In the genomic region with DNA sequence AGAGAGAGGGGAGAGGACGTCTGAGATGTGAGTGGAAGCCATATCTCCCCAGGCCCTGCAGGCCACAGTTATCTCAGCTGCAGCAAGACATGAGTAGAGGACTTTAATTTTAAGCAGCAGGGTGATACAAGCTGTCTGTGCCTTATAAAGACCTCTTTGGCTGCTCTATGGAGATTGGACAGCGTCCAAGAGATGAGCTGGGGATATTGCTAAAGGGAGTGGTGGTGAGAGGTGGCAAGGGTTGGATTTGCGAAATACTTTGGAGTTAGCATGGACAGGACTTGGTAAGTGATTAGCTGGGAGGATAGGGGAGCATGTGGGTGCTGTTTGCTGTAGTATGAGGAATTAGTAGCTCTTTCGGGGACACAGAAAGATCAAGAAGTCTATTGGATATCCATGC, we compare ENCODE assay signal across 23 cellular contexts.
DNase-seq lines count a peak whose midpoint lies in the region; ATAC-seq and TF ChIP-seq lines count a peak whose summit lies in the region.
"Had no signal": no experiment of that assay in that cellular context is flagged by ENCODE, and none has a peak within 500 bp of the region (broad histone marks: within the 10 kb centered on the region; RNA-seq: fewer than 3 reads in every experiment).

No MANE protein-coding gene starts in this region.

- H3K27me3 ChIP-seq in right cardiac atrium (ENCODE audit: control insufficient read depth, insufficient read depth) = no peaks in the 10 kb centered on the region
- H3K27me3 ChIP-seq: pancreas, upper lobe of right lung had no signal

- DNase-seq in EL (peak; percentile 22), NB4 (ENCODE audit: low read depth) (peak; percentile 0), choroid plexus epithelial cell (ENCODE audit: low read depth) (peak; percentile 10), right cardiac atrium (no peak), head of caudate nucleus (no peak), type B pancreatic cell (ENCODE audit: extremely low spot score, unreplicated experiment) (no peak)
- DNase-seq: activated CD4-positive, alpha-beta T cell treated with anti-CD3 and anti-CD28 coated beads for 48 hours; activated naive CD4-positive, alpha-beta T cell treated with anti-CD3 and anti-CD28 coated beads, Interleukin-2, amount 10 ng/mL, durations not matched to agents 7 days and 5 days; activated T-cell treated with anti-CD3 and anti-CD28 coated beads, Interleukin-2, amount 50 U/mL, for 72 hours; effector memory CD8-positive, alpha-beta T cell; midbrain; NCI-H187 treated with DMSO at 0.1 percent for 48 hours; NCI-H226; NCI-H748 treated with DMSO at 0.1 percent for 48 hours; pancreas; PC-3; SIG-M5; upper lobe of right lung had no signal

- no peak overlapping the region for H3K4me3 Mint-ChIP-seq in type B pancreatic cell
- H3K4me3 Mint-ChIP-seq: activated naive CD4-positive, alpha-beta T cell treated with anti-CD3 and anti-CD28 coated beads, Interleukin-2, amount 10 ng/mL, durations not matched to agents 7 days and 5 days; activated T-cell treated with anti-CD3 and anti-CD28 coated beads, Interleukin-2, amount 50 U/mL, for 72 hours; CD14-positive monocyte; effector memory CD8-positive, alpha-beta T cell; nephron had no signal

- H3K4me1 Mint-ChIP-seq in type B pancreatic cell (ENCODE audit: unreplicated experiment) = peaks cover 5% of the 10 kb centered on the region
- H3K4me1 Mint-ChIP-seq: activated naive CD4-positive, alpha-beta T cell treated with anti-CD3 and anti-CD28 coated beads, Interleukin-2, amount 10 ng/mL, durations not matched to agents 7 days and 5 days had no signal

- H3K36me3 Mint-ChIP-seq in type B pancreatic cell = no peaks in the 10 kb centered on the region
- H3K36me3 Mint-ChIP-seq: activated naive CD4-positive, alpha-beta T cell treated with anti-CD3 and anti-CD28 coated beads, Interleukin-2, amount 10 ng/mL, durations not matched to agents 7 days and 5 days; CD14-positive monocyte; IgD-negative memory B cell had no signal

- peaks cover 3% of the 10 kb centered on the region for H3K4me1 ChIP-seq in right cardiac atrium (ENCODE audit: control insufficient read depth, insufficient read depth, low read length)
- H3K4me1 ChIP-seq: upper lobe of right lung had no signal

- H3K9me3 Mint-ChIP-seq in type B pancreatic cell = no peaks in the 10 kb centered on the region
- H3K9me3 Mint-ChIP-seq: activated naive CD4-positive, alpha-beta T cell treated with anti-CD3 and anti-CD28 coated beads, Interleukin-2, amount 10 ng/mL, durations not matched to agents 7 days and 5 days; activated T-cell treated with anti-CD3 and anti-CD28 coated beads, Interleukin-2, amount 50 U/mL, for 72 hours; IgD-negative memory B cell; nephron had no signal

- TF ChIP-seq POLR2A in NB4 (IDR thresholded peaks at IDR 0.05; ENCODE audit: extremely low read depth, insufficient read length) = no peak

- 59% methylated on average over 4 of the region's 4 CpGs for WGBS in right cardiac atrium

- H3K27ac ChIP-seq in right cardiac atrium (ENCODE audit: low read length) = peak overlapping the region; percentile 40
- H3K27ac ChIP-seq: pancreas, upper lobe of right lung had no signal

- TF ChIP-seq CTCF in NB4 (IDR thresholded peaks at IDR 0.05; ENCODE audit: low read depth, low read length) = no peak
- no peak for TF ChIP-seq CTCF in choroid plexus epithelial cell (conservative IDR thresholded peaks at IDR 0.05; ENCODE audit: low read depth, low read length)
- no peak for TF ChIP-seq CTCF in type B pancreatic cell (conservative IDR thresholded peaks at IDR 0.05)

- H3K4me3 ChIP-seq in NB4 (ENCODE audit: low read depth, low read length) = no peak overlapping the region
- no peak overlapping the region for H3K4me3 ChIP-seq in choroid plexus epithelial cell (ENCODE audit: low read depth, low read length)
- no peak overlapping the region for H3K4me3 ChIP-seq in right cardiac atrium (ENCODE audit: low read length)
- H3K4me3 ChIP-seq: pancreas, upper lobe of right lung had no signal

- peaks cover 4% of the 10 kb centered on the region for H3K27me3 Mint-ChIP-seq in type B pancreatic cell
- H3K27me3 Mint-ChIP-seq: activated naive CD4-positive, alpha-beta T cell treated with anti-CD3 and anti-CD28 coated beads, Interleukin-2, amount 10 ng/mL, durations not matched to agents 7 days and 5 days; IgD-negative memory B cell had no signal

- H3K27ac Mint-ChIP-seq in type B pancreatic cell = no peak overlapping the region
- H3K27ac Mint-ChIP-seq: activated naive CD4-positive, alpha-beta T cell treated with anti-CD3 and anti-CD28 coated beads, Interleukin-2, amount 10 ng/mL, durations not matched to agents 7 days and 5 days; activated T-cell treated with anti-CD3 and anti-CD28 coated beads, Interleukin-2, amount 50 U/mL, for 72 hours; CD14-positive monocyte; effector memory CD8-positive, alpha-beta T cell; IgD-negative memory B cell; nephron had no signal

- intact Hi-C loops in right cardiac atrium (cut with DNase I) = no loop called here
- intact Hi-C loops in head of caudate nucleus (cut with DNase I) = no loop called here

- no peaks in the 10 kb centered on the region for H3K9me3 ChIP-seq in right cardiac atrium (ENCODE audit: control insufficient read depth, low read length)
- H3K9me3 ChIP-seq: pancreas, upper lobe of right lung had no signal

- ATAC-seq in right cardiac atrium = peak; percentile 32 to 53
- ATAC-seq in GM18907 (IDR thresholded peaks at IDR 0.05; ENCODE audit: unreplicated experiment) = no peak
- ATAC-seq: activated T-cell treated with anti-CD3 and anti-CD28 coated beads, Interleukin-2, amount 50 U/mL, for 72 hours; effector memory CD8-positive, alpha-beta T cell; esophagus mucosa; pancreas; PC-3; upper lobe of right lung had no signal

Comparison
In these comparisons a context has a peak if more than half of its experiments do, and no peak if none do; other contexts are left out.
1. DNase-seq: peak in EL (single experiment), NB4 (single experiment) and choroid plexus epithelial cell (single experiment); none in right cardiac atrium (0 of 3), head of caudate nucleus (0 of 42) and type B pancreatic cell (single experiment).